ENCODE assay signal across 9 cellular contexts in genomic region chr1:36203554-36204346, GRCh38. TPM values are rescaled to one million over a fixed set of nuclear protein-coding genes. Genes with fewer than 3 reads are reported as not detected.
DNase-seq lines count a peak whose midpoint lies in the region; ATAC-seq and TF ChIP-seq lines count a peak whose summit lies in the region.
"Had no signal": no experiment of that assay in that cellular context is flagged by ENCODE, and none has a peak within 500 bp of the region (broad histone marks: within the 10 kb centered on the region; RNA-seq: fewer than 3 reads in every experiment).

No MANE protein-coding gene starts in this region.

- H3K27ac ChIP-seq in muscle layer of duodenum (ENCODE audit: low read length), result peak overlapping the region; percentile 25
- H3K27ac ChIP-seq in PC-3 (ENCODE audit: low read length), result no peak overlapping the region
- H3K27ac ChIP-seq: BLaER1 had no signal

- no peaks in the 10 kb centered on the region for H3K9me3 Mint-ChIP-seq in stimulated activated naive CD8-positive, alpha-beta T cell treated with anti-CD3 and anti-CD28 coated beads, Interleukin-15, amount 100 ng/mL, for 72 hours

- TF ChIP-seq CTCF in epithelial cell of esophagus (IDR thresholded peaks at IDR 0.05; ENCODE audit: insufficient read depth, low read depth, low read length, missing control alignments), result no peak
- TF ChIP-seq CTCF in PC-3 (conservative IDR thresholded peaks at IDR 0.05; ENCODE audit: low read depth, low read length), result no peak

- H3K4me2 ChIP-seq in PC-3 (ENCODE audit: low read length), result no peak overlapping the region
- H3K4me2 ChIP-seq: BLaER1 had no signal

- peak; percentile 11 for DNase-seq in ACHN
- peak; percentile 48 for DNase-seq in NCI-H2171 (lab: John Stamatoyannopoulos, UW)
- peak; percentile 36 for DNase-seq in epithelial cell of esophagus (ENCODE audit: low read depth)
- no peak for DNase-seq in cerebellum (ENCODE audit: low spot score)
- DNase-seq in PC-3, result no peak
- DNase-seq in stimulated activated naive CD8-positive, alpha-beta T cell treated with anti-CD3 and anti-CD28 coated beads, Interleukin-15, amount 100 ng/mL, for 72 hours, result no peak

- H3K4me1 Mint-ChIP-seq in stimulated activated naive CD8-positive, alpha-beta T cell treated with anti-CD3 and anti-CD28 coated beads, Interleukin-15, amount 100 ng/mL, for 72 hours, result peaks cover 24% of the 10 kb centered on the region

- no peak overlapping the region for H3K27ac Mint-ChIP-seq in stimulated activated naive CD8-positive, alpha-beta T cell treated with anti-CD3 and anti-CD28 coated beads, Interleukin-15, amount 100 ng/mL, for 72 hours

- no peaks in the 10 kb centered on the region for H3K9me2 ChIP-seq in PC-3 (replicated peaks; ENCODE audit: low read length)

- no peak overlapping the region for H3K4me3 Mint-ChIP-seq in stimulated activated naive CD8-positive, alpha-beta T cell treated with anti-CD3 and anti-CD28 coated beads, Interleukin-15, amount 100 ng/mL, for 72 hours

- no peaks in the 10 kb centered on the region for H3K36me3 ChIP-seq in muscle layer of duodenum (ENCODE audit: control insufficient read depth in 1 of 2, insufficient read depth in 2 of 2, low read length in 2 of 2)
- no peaks in the 10 kb centered on the region for H3K36me3 ChIP-seq in PC-3 (ENCODE audit: low read depth, low read length)
- H3K36me3 ChIP-seq: BLaER1 had no signal

- BruUV-seq in PC-3 (replicated peaks; lab: Mats Ljungman, UMichigan), result no TSS peak

- CTCF ChIA-PET in PC-3 (lab: Charles Lee), result no interaction called here

- ATAC-seq in HG02852 (IDR thresholded peaks at IDR 0.05; ENCODE audit: unreplicated experiment) (no peak), PC-3 (no peak)
- no peak for ATAC-seq in stimulated activated naive CD8-positive, alpha-beta T cell treated with anti-CD3 and anti-CD28 coated beads, Interleukin-15, amount 100 ng/mL, for 72 hours

- H4K20me1 ChIP-seq in PC-3 (ENCODE audit: low read length), result no peaks in the 10 kb centered on the region
- H4K20me1 ChIP-seq: BLaER1 had no signal

- no peak overlapping the region for H2AFZ ChIP-seq in PC-3 (ENCODE audit: low read length)

- H3K9me3 ChIP-seq in muscle layer of duodenum (ENCODE audit: control insufficient read depth in 1 of 2, low read length in 2 of 2) (no peaks in the 10 kb centered on the region), PC-3 (ENCODE audit: low read length) (no peaks in the 10 kb centered on the region)
- H3K9me3 ChIP-seq: BLaER1 had no signal

- no peaks in the 10 kb centered on the region for H3K79me2 ChIP-seq in PC-3 (ENCODE audit: low read length)

- in situ Hi-C loops in ACHN (cut with HindIII; ENCODE audit: low pct_ligation_motif_present, low pct_unique_long_range_greater_than_20kb, low sequenced_read_pairs), result no loop called here

- intact Hi-C loops in PC-3 (cut with micrococcal nuclease), result loop anchor here (5.0 kb wide), 1 partner anchor 56 kb away; the partner anchor contains the start of gene TRAPPC3

- no peaks in the 10 kb centered on the region for H3F3A ChIP-seq in PC-3 (ENCODE audit: low read length, unreplicated experiment)

- H3K4me3 ChIP-seq in epithelial cell of esophagus (ENCODE audit: low read length) (no peak overlapping the region), muscle layer of duodenum (ENCODE audit: low read depth in 1 of 2, low read length in 2 of 2) (no peak overlapping the region), PC-3 (ENCODE audit: low read length) (no peak overlapping the region)
- H3K4me3 ChIP-seq: BLaER1 had no signal

- H3K4me1 ChIP-seq in muscle layer of duodenum (ENCODE audit: control insufficient read depth in 1 of 2, insufficient read depth in 2 of 2, low read length in 2 of 2) (peaks cover 8 to 20% of the 10 kb centered on the region in 2 donors), PC-3 (ENCODE audit: insufficient read depth, low read length) (peaks cover 13% of the 10 kb centered on the region; the same call in 1 of the 2 replicates)

- POLR2A ChIA-PET in PC-3 (lab: Charles Lee; ENCODE audit: unreplicated experiment), result no interaction called here

- H3K27me3 ChIP-seq in muscle layer of duodenum (ENCODE audit: low read depth, low read length) (no peaks in the 10 kb centered on the region), PC-3 (ENCODE audit: low read length) (no peaks in the 10 kb centered on the region)
- H3K27me3 ChIP-seq: BLaER1 had no signal

- peaks cover 11% of the 10 kb centered on the region for H3K27me3 Mint-ChIP-seq in stimulated activated naive CD8-positive, alpha-beta T cell treated with anti-CD3 and anti-CD28 coated beads, Interleukin-15, amount 100 ng/mL, for 72 hours

- H3K9ac ChIP-seq in PC-3 (ENCODE audit: low read length), result no peak overlapping the region
- H3K9ac ChIP-seq: BLaER1 had no signal

RNA-seq across cellular contexts. Expression of gene THRAP3, which starts 20.5 kb away (rescaled TPM):
- 71.7 TPM for total RNA-seq in cerebellum
- 55.7 and 67.0 TPM in 2 replicates for total RNA-seq in PC-3 (2014; rRNA removed)

RNA-seq across cellular contexts. Expression of gene MAP7D1, which starts 47.8 kb away (rescaled TPM):
- total RNA-seq in cerebellum, result 47.5 TPM
- total RNA-seq in PC-3 (2014; rRNA removed), result 113 and 160 TPM in 2 replicates

RNA-seq across cellular contexts. Expression of gene TRAPPC3, which starts 54.5 kb away (rescaled TPM):
- total RNA-seq in cerebellum (33.7 TPM), PC-3 (2014; rRNA removed) (119 and 236 TPM in 2 replicates)

Comparison
In these comparisons a context has a peak if more than half of its experiments do, and no peak if none do; other contexts are left out.
1. DNase-seq: peak in ACHN (single experiment), NCI-H2171 (single experiment) and epithelial cell of esophagus (single experiment); none in cerebellum (single experiment), PC-3 (single experiment) and stimulated activated naive CD8-positive, alpha-beta T cell treated with anti-CD3 and anti-CD28 coated beads, Interleukin-15, amount 100 ng/mL, for 72 hours (0 of 2).